In the genomic region with DNA sequence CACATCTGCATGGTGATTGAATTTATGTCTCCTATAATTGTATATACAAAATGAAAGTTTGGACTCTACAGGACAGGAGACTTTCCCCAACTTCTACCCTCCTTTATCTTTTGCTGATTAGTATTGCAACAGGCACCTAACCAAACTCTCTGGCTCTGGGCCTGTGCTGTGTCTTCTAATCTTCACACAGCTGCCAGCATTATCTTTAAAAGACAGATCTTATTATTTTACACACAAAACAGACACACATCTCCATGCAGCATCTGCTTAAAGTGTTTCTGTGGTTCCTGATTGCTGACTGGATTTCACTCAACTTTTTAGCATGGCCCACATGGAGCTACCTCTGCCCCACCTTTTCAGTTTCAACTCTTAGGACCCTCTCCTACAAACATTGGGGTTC, we compare ENCODE assay signal across 20 cellular contexts.
"Had no signal": no experiment of that assay in that cellular context is flagged by ENCODE, and none has a peak within 500 bp of the region (broad histone marks: within the 10 kb centered on the region; RNA-seq: fewer than 3 reads in every experiment).

No MANE protein-coding gene starts in this region.

- H3K4me1 ChIP-seq: Peyer's patch had no signal

- H3K9me3 ChIP-seq: Peyer's patch had no signal

- H3K36me3 ChIP-seq: brain microvascular endothelial cell, Peyer's patch had no signal

- H3K36me3 Mint-ChIP-seq: activated naive CD8-positive, alpha-beta T cell had no signal

- DNase-seq: activated B cell treated with CpG ODN at 0.5 μM for 24 hours; activated CD4-positive, alpha-beta T cell treated with anti-CD3 and anti-CD28 coated beads for 1 hour; activated CD4-positive, alpha-beta T cell treated with anti-CD3 and anti-CD28 coated beads, Interleukin-2, amount 10 ng/mL, durations not matched to agents 24 days and 14 days; activated CD4-positive, alpha-beta T cell treated with anti-CD3 and anti-CD28 coated beads, Interleukin-2, amount 50 U/mL, for 48 hours; activated CD8-positive, alpha-beta memory T cell treated with anti-CD3 and anti-CD28 coated beads for 24 hours; activated effector memory CD4-positive, alpha-beta T cell treated with anti-CD3 and anti-CD28 coated beads, Interleukin-2, amount 50 U/mL, for 16 hours; activated naive CD4-positive, alpha-beta T cell treated with Interleukin-2 at 50 U/mL for 16 hours; activated T-cell treated with anti-CD3 and anti-CD28 coated beads, Interleukin-2, amount 50 U/mL, for 4 hours; brain microvascular endothelial cell; cerebellar nuclear complex; NCI-H1092; NCI-H1417; NCI-H1930; NCI-H2107; NCI-H226; NK-92 treated with Interleukin-12 subunit alpha and Interleukin-12 subunit beta, amount 100 ng/mL, for 24 hours; Peyer's patch; SHP77 treated with DMSO at 0.1 percent for 48 hours; T-helper 1 cell had no signal

- H3K27ac Mint-ChIP-seq: activated B cell treated with CpG ODN at 0.5 μM for 24 hours; activated CD4-positive, alpha-beta T cell treated with anti-CD3 and anti-CD28 coated beads, Interleukin-2, amount 10 ng/mL, durations not matched to agents 24 days and 14 days; activated naive CD8-positive, alpha-beta T cell had no signal

- H3K9me3 Mint-ChIP-seq: activated B cell treated with CpG ODN at 0.5 μM for 24 hours; activated CD4-positive, alpha-beta T cell treated with anti-CD3 and anti-CD28 coated beads, Interleukin-2, amount 10 ng/mL, durations not matched to agents 24 days and 14 days; activated T-cell treated with anti-CD3 and anti-CD28 coated beads, Interleukin-2, amount 50 U/mL, for 4 hours had no signal

- H3K4me1 Mint-ChIP-seq: activated B cell treated with CpG ODN at 0.5 μM for 24 hours; activated CD4-positive, alpha-beta T cell treated with anti-CD3 and anti-CD28 coated beads, Interleukin-2, amount 10 ng/mL, durations not matched to agents 24 days and 14 days had no signal

- H3K4me3 Mint-ChIP-seq: activated B cell treated with CpG ODN at 0.5 μM for 24 hours; activated CD4-positive, alpha-beta T cell treated with anti-CD3 and anti-CD28 coated beads, Interleukin-2, amount 10 ng/mL, durations not matched to agents 24 days and 14 days; activated naive CD8-positive, alpha-beta T cell; activated T-cell treated with anti-CD3 and anti-CD28 coated beads, Interleukin-2, amount 50 U/mL, for 4 hours had no signal

- ATAC-seq: activated T-cell treated with anti-CD3 and anti-CD28 coated beads, Interleukin-2, amount 50 U/mL, for 4 hours had no signal

- H3K4me3 ChIP-seq: Peyer's patch had no signal

- H3K27me3 Mint-ChIP-seq: activated B cell treated with CpG ODN at 0.5 μM for 24 hours had no signal

- H3K27me3 ChIP-seq: Peyer's patch had no signal
